13 cellular contexts compared by ENCODE assay signal in genomic region chr2:148209598-148209997, GRCh38.
DNase-seq lines count a peak whose midpoint lies in the region; ATAC-seq and TF ChIP-seq lines count a peak whose summit lies in the region.
"Had no signal": no experiment of that assay in that cellular context is flagged by ENCODE, and none has a peak within 500 bp of the region (broad histone marks: within the 10 kb centered on the region; RNA-seq: fewer than 3 reads in every experiment).

No MANE protein-coding gene starts in this region.

- peak; percentile 60 for DNase-seq in activated CD4-positive, alpha-beta T cell treated with anti-CD3 and anti-CD28 coated beads, Interleukin-2, amount 10 ng/mL, durations not matched to agents 24 days and 14 days
- DNase-seq in activated CD4-positive, alpha-beta T cell treated with anti-CD3 and anti-CD28 coated beads, Interleukin-2, amount 50 U/mL, for 4 hours = no peak
- DNase-seq in HFF-Myc (ENCODE audit: extremely low read depth, low read depth) (peak; percentile 2), SK-MEL-5 (ENCODE audit: low read depth, low spot score) (peak; percentile 21), iPS-NIHi7 (ENCODE audit: extremely low spot score) (peak; percentile 11), MCF 10A (ENCODE audit: unreplicated experiment) (no peak)
- DNase-seq: AML-193, NCI-H146, T-helper 17 cell, upper lobe of right lung had no signal

- no peaks in the 10 kb centered on the region for H3K9me3 Mint-ChIP-seq in activated CD4-positive, alpha-beta T cell treated with anti-CD3 and anti-CD28 coated beads, Interleukin-2, amount 10 ng/mL, durations not matched to agents 24 days and 14 days
- H3K9me3 Mint-ChIP-seq in MCF 10A (ENCODE audit: unreplicated experiment) = no peaks in the 10 kb centered on the region
- H3K9me3 Mint-ChIP-seq: dendritic cell treated with granulocyte-macrophage colony-stimulating factor and Interleukin-4, amounts not matched to agents 40 ng/mL and 50 ng/mL, for 4 days had no signal

- no peaks in the 10 kb centered on the region for H3K27me3 Mint-ChIP-seq in activated CD4-positive, alpha-beta T cell treated with anti-CD3 and anti-CD28 coated beads, Interleukin-2, amount 10 ng/mL, durations not matched to agents 24 days and 14 days
- no peaks in the 10 kb centered on the region for H3K27me3 Mint-ChIP-seq in MCF 10A (ENCODE audit: insufficient read depth, unreplicated experiment)
- H3K27me3 Mint-ChIP-seq: dendritic cell treated with granulocyte-macrophage colony-stimulating factor and Interleukin-4, amounts not matched to agents 40 ng/mL and 50 ng/mL, for 4 days; T-helper 17 cell had no signal

- no peak for TF ChIP-seq CTCF in HFF-Myc (IDR thresholded peaks at IDR 0.05; ENCODE audit: low read depth, low read length, missing control alignments)
- no peak for TF ChIP-seq CTCF in MCF 10A (IDR thresholded peaks at IDR 0.05; ENCODE audit: unreplicated experiment)

- no peaks in the 10 kb centered on the region for H3K36me3 Mint-ChIP-seq in activated CD4-positive, alpha-beta T cell treated with anti-CD3 and anti-CD28 coated beads, Interleukin-2, amount 10 ng/mL, durations not matched to agents 24 days and 14 days (ENCODE audit: low read depth)
- H3K36me3 Mint-ChIP-seq in MCF 10A (ENCODE audit: insufficient read depth, unreplicated experiment) = peaks cover 6% of the 10 kb centered on the region

- CTCF ChIA-PET in MCF 10A (lab: Yijun Ruan, JAX) = no interaction called here

- ATAC-seq in HG03378 (IDR thresholded peaks at IDR 0.05; ENCODE audit: unreplicated experiment) (no peak), HG02610 (IDR thresholded peaks at IDR 0.05; ENCODE audit: unreplicated experiment) (no peak)
- ATAC-seq: T-helper 17 cell, upper lobe of right lung had no signal

- H3K4me3 ChIP-seq in HFF-Myc (replicated peaks; ENCODE audit: low read depth, low read length) = no peak overlapping the region
- H3K4me3 ChIP-seq: upper lobe of right lung had no signal

- intact Hi-C loops in activated CD4-positive, alpha-beta T cell treated with anti-CD3 and anti-CD28 coated beads, Interleukin-2, amount 10 ng/mL, durations not matched to agents 24 days and 14 days (cut with micrococcal nuclease) = loop anchor here (10.0 kb wide), 1 partner anchor 775 kb away; no protein-coding TSS in a partner anchor
- intact Hi-C loops in MCF 10A (cut with micrococcal nuclease) = no loop called here

- no peak overlapping the region for H3K27ac Mint-ChIP-seq in activated CD4-positive, alpha-beta T cell treated with anti-CD3 and anti-CD28 coated beads, Interleukin-2, amount 10 ng/mL, durations not matched to agents 24 days and 14 days
- no peak overlapping the region for H3K27ac Mint-ChIP-seq in MCF 10A (ENCODE audit: low read depth, unreplicated experiment)
- H3K27ac Mint-ChIP-seq: dendritic cell treated with granulocyte-macrophage colony-stimulating factor and Interleukin-4, amounts not matched to agents 40 ng/mL and 50 ng/mL, for 4 days; T-helper 17 cell had no signal

- in situ Hi-C loops in SK-MEL-5 (cut with HindIII; ENCODE audit: low pct_unique_long_range_greater_than_20kb, low sequenced_read_pairs) = no loop called here

- no TSS peak for BruUV-seq in MCF 10A (replicated peaks; lab: Mats Ljungman, UMichigan)

- no peaks in the 10 kb centered on the region for H3K4me1 Mint-ChIP-seq in activated CD4-positive, alpha-beta T cell treated with anti-CD3 and anti-CD28 coated beads, Interleukin-2, amount 10 ng/mL, durations not matched to agents 24 days and 14 days
- no peaks in the 10 kb centered on the region for H3K4me1 Mint-ChIP-seq in MCF 10A (ENCODE audit: insufficient read depth, unreplicated experiment)
- H3K4me1 Mint-ChIP-seq: T-helper 17 cell had no signal

- H3K4me3 Mint-ChIP-seq in activated CD4-positive, alpha-beta T cell treated with anti-CD3 and anti-CD28 coated beads, Interleukin-2, amount 10 ng/mL, durations not matched to agents 24 days and 14 days = no peak overlapping the region
- no peak overlapping the region for H3K4me3 Mint-ChIP-seq in MCF 10A (ENCODE audit: unreplicated experiment)
- H3K4me3 Mint-ChIP-seq: dendritic cell treated with granulocyte-macrophage colony-stimulating factor and Interleukin-4, amounts not matched to agents 40 ng/mL and 50 ng/mL, for 4 days; T-helper 17 cell had no signal

- POLR2A ChIA-PET in MCF 10A (lab: Yijun Ruan, JAX) = no interaction called here

Comparison
In these comparisons a context has a peak if more than half of its experiments do, and no peak if none do; other contexts are left out.
1. DNase-seq: peak in activated CD4-positive, alpha-beta T cell treated with anti-CD3 and anti-CD28 coated beads, Interleukin-2, amount 10 ng/mL, durations not matched to agents 24 days and 14 days (single experiment), HFF-Myc (single experiment), SK-MEL-5 (single experiment) and iPS-NIHi7 (single experiment); none in activated CD4-positive, alpha-beta T cell treated with anti-CD3 and anti-CD28 coated beads, Interleukin-2, amount 50 U/mL, for 4 hours (0 of 2) and MCF 10A (single experiment).